ENCODE assay signal across 8 cellular contexts in genomic region chr16:370980-371728, GRCh38. TPM values are rescaled to one million over a fixed set of nuclear protein-coding genes. Genes with fewer than 3 reads are reported as not detected.
DNase-seq lines count a peak whose midpoint lies in the region; ATAC-seq and TF ChIP-seq lines count a peak whose summit lies in the region.

No MANE protein-coding gene starts in this region.

- no peak for TF ChIP-seq CTCF in coronary artery (IDR thresholded peaks at IDR 0.05)
- no peak for TF ChIP-seq CTCF in nephron progenitor cell (IDR thresholded peaks at IDR 0.05)

- no peaks in the 10 kb centered on the region for H3K9me2 ChIP-seq in Karpas-422 (replicated peaks; ENCODE audit: insufficient read depth, low read length)

- H3K4me3 ChIP-seq in BLaER1 treated with 17β-estradiol and CSF1 and Interleukin-3, amounts not matched to agents 10 nM and 100 nM = peak overlapping the region in 9 of 10 experiments; percentile 20 to 66 (median 55); a peak in 15 of 20 replicates
- H3K4me3 ChIP-seq in Karpas-422 (ENCODE audit: low read length) = peak overlapping the region; percentile 53
- peak overlapping the region; percentile 73 for H3K4me3 ChIP-seq in coronary artery

- H3K4me1 ChIP-seq in BLaER1 treated with 17β-estradiol and CSF1 and Interleukin-3, amounts not matched to agents 10 nM and 100 nM = peaks cover 32 to 61% (median 56%) of the 10 kb centered on the region in 10 experiments
- H3K4me1 ChIP-seq in Karpas-422 (ENCODE audit: low read length) = peaks cover 31% of the 10 kb centered on the region

- peaks cover 12% of the 10 kb centered on the region for H3K4me1 Mint-ChIP-seq in nephron progenitor cell

- H3K4me3 Mint-ChIP-seq in nephron progenitor cell = peak overlapping the region; percentile 87

- H2AFZ ChIP-seq in Karpas-422 (ENCODE audit: low read length) = no peak overlapping the region

- H3K9me3 Mint-ChIP-seq in nephron progenitor cell = no peaks in the 10 kb centered on the region

- peak overlapping the region; percentile 9 to 61 (median 49); a peak in 18 of 22 replicates for H3K27ac ChIP-seq in BLaER1 treated with 17β-estradiol and CSF1 and Interleukin-3, amounts not matched to agents 10 nM and 100 nM
- H3K27ac ChIP-seq in Karpas-422 (ENCODE audit: low read length) (peak overlapping the region; percentile 61), coronary artery (peak overlapping the region; percentile 35 to 68)

- H3K36me3 ChIP-seq in BLaER1 treated with 17β-estradiol and CSF1 and Interleukin-3, amounts not matched to agents 10 nM and 100 nM = peaks cover 69 to 85% (median 76%) of the 10 kb centered on the region in 11 experiments
- H3K36me3 ChIP-seq in Karpas-422 (ENCODE audit: insufficient read depth, low read length) = peaks cover 8% of the 10 kb centered on the region; the same call in 1 of the 2 replicates

- peak overlapping the region; percentile 79 to 94 (median 89) for H3K4me2 ChIP-seq in BLaER1 treated with 17β-estradiol and CSF1 and Interleukin-3, amounts not matched to agents 10 nM and 100 nM
- peak overlapping the region; percentile 60 for H3K4me2 ChIP-seq in Karpas-422 (ENCODE audit: low read depth, low read length, poor library complexity, severe bottlenecking)

- peaks cover 0 to 87% (median 39%) of the 10 kb centered on the region in 11 experiments; a peak in 20 of 22 replicates for H4K20me1 ChIP-seq in BLaER1 treated with 17β-estradiol and CSF1 and Interleukin-3, amounts not matched to agents 10 nM and 100 nM
- no peaks in the 10 kb centered on the region for H4K20me1 ChIP-seq in Karpas-422 (ENCODE audit: insufficient read depth, low read depth, low read length)

- no peaks in the 10 kb centered on the region for H3K9me3 ChIP-seq in BLaER1 treated with 17β-estradiol and CSF1 and Interleukin-3, amounts not matched to agents 10 nM and 100 nM (replicated peaks in 1 of 11)
- H3K9me3 ChIP-seq in Karpas-422 (ENCODE audit: low read length) = no peaks in the 10 kb centered on the region

- DNase-seq in Karpas-422 = no peak
- no peak for DNase-seq in coronary artery (ENCODE audit: low spot score)
- no peak for DNase-seq in nephron progenitor cell
- no peak for DNase-seq in NCI-H1930 (lab: John Stamatoyannopoulos, UW)
- no peak for DNase-seq in activated gamma-delta T cell (lab: John Stamatoyannopoulos, UW)

- ATAC-seq in HG03039 (IDR thresholded peaks at IDR 0.05; ENCODE audit: unreplicated experiment) (no peak), HG03097 (IDR thresholded peaks at IDR 0.05; ENCODE audit: low FRiP score, unreplicated experiment) (no peak)

- no peaks in the 10 kb centered on the region for H3K27me3 ChIP-seq in BLaER1 treated with 17β-estradiol and CSF1 and Interleukin-3, amounts not matched to agents 10 nM and 100 nM
- H3K27me3 ChIP-seq in Karpas-422 (ENCODE audit: low read length) = no peaks in the 10 kb centered on the region

- H3K79me2 ChIP-seq in Karpas-422 (ENCODE audit: low read length) = no peaks in the 10 kb centered on the region; the same call in 1 of the 2 replicates

- H3K36me3 Mint-ChIP-seq in nephron progenitor cell (ENCODE audit: low read depth) = peaks cover 9% of the 10 kb centered on the region

- no peak overlapping the region for H3K27ac Mint-ChIP-seq in nephron progenitor cell

- H3K9ac ChIP-seq in BLaER1 treated with 17β-estradiol and CSF1 and Interleukin-3, amounts not matched to agents 10 nM and 100 nM = peak overlapping the region in 10 of 11 experiments; percentile 14 to 68 (median 62); a peak in 17 of 22 replicates
- peak overlapping the region; percentile 53 for H3K9ac ChIP-seq in Karpas-422 (ENCODE audit: low read length)

- H3K27me3 Mint-ChIP-seq in nephron progenitor cell (ENCODE audit: low read depth, poor library complexity) = no peaks in the 10 kb centered on the region

RNA-seq across cellular contexts. Expression of gene MRPL28, which starts 0.8 kb away (rescaled TPM):
- 38.1 and 103 TPM in 2 replicates for total RNA-seq in Karpas-422 (2014; rRNA removed; shearing (Covaris generic); ENCODE audit: low replicate concordance)

RNA-seq across cellular contexts. Expression of gene PGAP6, which starts 10.6 kb away (rescaled TPM):
- 50.0 and 58.1 TPM in 2 replicates for total RNA-seq in Karpas-422 (2014; rRNA removed; shearing (Covaris generic); ENCODE audit: low replicate concordance)

RNA-seq across cellular contexts. Expression of gene AXIN1, which starts 18.6 kb away (rescaled TPM):
- total RNA-seq in Karpas-422 (2014; rRNA removed; shearing (Covaris generic); ENCODE audit: low replicate concordance) = 14.6 and 46.4 TPM in 2 replicates

RNA-seq across cellular contexts. Expression of gene NME4, which starts 25.8 kb away (rescaled TPM):
- total RNA-seq in Karpas-422 (2014; rRNA removed; shearing (Covaris generic); ENCODE audit: low replicate concordance) = 102 and 190 TPM in 2 replicates

RNA-seq across cellular contexts. Expression of gene DECR2, which starts 30.5 kb away (rescaled TPM):
- total RNA-seq in Karpas-422 (2014; rRNA removed; shearing (Covaris generic); ENCODE audit: low replicate concordance) = 5.3 and 10.4 TPM in 2 replicates
